8 cellular contexts compared by ENCODE assay signal in the genomic region with DNA sequence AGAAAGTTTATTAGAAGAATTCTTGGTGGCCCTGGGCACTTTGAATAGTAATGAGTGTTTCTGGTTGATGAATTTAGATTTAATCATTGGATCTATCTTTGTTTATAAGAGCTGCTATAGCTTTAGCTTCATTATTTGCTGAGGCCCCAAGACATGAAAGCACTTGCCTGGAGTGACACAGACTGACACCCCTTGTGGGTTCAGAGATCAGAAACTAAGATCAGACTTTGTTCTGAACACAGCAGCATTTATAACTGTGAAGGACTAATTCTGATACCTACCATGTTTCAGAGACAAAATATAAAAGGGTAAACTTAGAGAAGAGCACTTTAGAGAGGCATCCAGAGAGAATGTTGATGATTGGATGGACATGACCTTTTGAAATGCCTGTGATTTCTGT.
DNase-seq lines count a peak whose midpoint lies in the region; ATAC-seq, FAIRE-seq and TF ChIP-seq lines count a peak whose summit lies in the region.
"Not testable (repeated sequence)": the region's sequence is repeated elsewhere in the genome, so short reads cannot be mapped to it uniquely, and the experiment has no call there.

No MANE protein-coding gene starts in this region.

- H3K36me3 ChIP-seq in CD4-positive, CD25-positive, alpha-beta regulatory T cell (ENCODE audit: control insufficient read depth, insufficient read depth, low read length); OCI-LY3 (replicated peaks; ENCODE audit: low read depth, low read length); keratinocyte (ENCODE audit: control insufficient read depth in 2 of 2, extremely low read depth in 1 of 2, insufficient read depth in 2 of 2, low read length in 2 of 2): not testable (repeated sequence)

- H3K9me3 Mint-ChIP-seq in CD4-positive, CD25-positive, alpha-beta regulatory T cell; activated CD8-positive, alpha-beta T cell treated with anti-CD3 and anti-CD28 coated beads for 36 hours; activated naive CD4-positive, alpha-beta T cell treated with anti-CD3 and anti-CD28 coated beads, Interleukin-2, amount 10 ng/mL, durations not matched to agents 7 days and 5 days; activated naive CD8-positive, alpha-beta T cell treated with anti-CD3 and anti-CD28 coated beads, Interleukin-2, amount 50 U/mL, for 24 hours; stimulated activated memory B cell treated with anti-CD40 and anti-IgM and Interleukin-4, amounts not matched to agents 10 μg/mL and 1 μg/mL and 100 μg/mL, for 72 hours: not testable (repeated sequence)

- not testable (repeated sequence) for H3K27ac Mint-ChIP-seq in CD4-positive, CD25-positive, alpha-beta regulatory T cell; activated CD8-positive, alpha-beta T cell treated with anti-CD3 and anti-CD28 coated beads for 36 hours; stimulated activated memory B cell treated with anti-CD40 and anti-IgM and Interleukin-4, amounts not matched to agents 10 μg/mL and 1 μg/mL and 100 μg/mL, for 72 hours
- peak overlapping the region; percentile 75 for H3K27ac Mint-ChIP-seq in activated naive CD4-positive, alpha-beta T cell treated with anti-CD3 and anti-CD28 coated beads, Interleukin-2, amount 10 ng/mL, durations not matched to agents 7 days and 5 days
- H3K27ac Mint-ChIP-seq in activated naive CD8-positive, alpha-beta T cell treated with anti-CD3 and anti-CD28 coated beads, Interleukin-2, amount 50 U/mL, for 24 hours: peak overlapping the region; percentile 65

- not testable (repeated sequence) for H3K79me2 ChIP-seq in OCI-LY3 (ENCODE audit: low read length); keratinocyte (ENCODE audit: control insufficient read depth, insufficient read depth, low read length)

- not testable (repeated sequence) for H3K4me3 Mint-ChIP-seq in CD4-positive, CD25-positive, alpha-beta regulatory T cell; activated CD8-positive, alpha-beta T cell treated with anti-CD3 and anti-CD28 coated beads for 36 hours; activated naive CD4-positive, alpha-beta T cell treated with anti-CD3 and anti-CD28 coated beads, Interleukin-2, amount 10 ng/mL, durations not matched to agents 7 days and 5 days; activated naive CD8-positive, alpha-beta T cell treated with anti-CD3 and anti-CD28 coated beads, Interleukin-2, amount 50 U/mL, for 24 hours; stimulated activated memory B cell treated with anti-CD40 and anti-IgM and Interleukin-4, amounts not matched to agents 10 μg/mL and 1 μg/mL and 100 μg/mL, for 72 hours

- intact Hi-C loops in activated CD8-positive, alpha-beta T cell treated with anti-CD3 and anti-CD28 coated beads for 36 hours (cut with micrococcal nuclease): not testable (repeated sequence)

- not testable (repeated sequence) for H4K20me1 ChIP-seq in OCI-LY3 (ENCODE audit: insufficient read depth, low read length); keratinocyte (ENCODE audit: control insufficient read depth, extremely low read depth, insufficient read depth, low read length)

- H3K9me1 ChIP-seq in keratinocyte (ENCODE audit: control insufficient read depth, extremely low read depth, insufficient read depth, low read length): not testable (repeated sequence)

- not testable (repeated sequence) for H3K4me3 ChIP-seq in CD4-positive, CD25-positive, alpha-beta regulatory T cell (ENCODE audit: low read depth, low read length); OCI-LY3 (ENCODE audit: low read length); keratinocyte (ENCODE audit: control insufficient read depth in 2 of 3, extremely low read depth in 1 of 3, insufficient read depth in 2 of 3, low read depth in 1 of 3, low read length in 3 of 3)

- H3K36me3 Mint-ChIP-seq in CD4-positive, CD25-positive, alpha-beta regulatory T cell; activated CD8-positive, alpha-beta T cell treated with anti-CD3 and anti-CD28 coated beads for 36 hours (ENCODE audit: low read depth); activated naive CD4-positive, alpha-beta T cell treated with anti-CD3 and anti-CD28 coated beads, Interleukin-2, amount 10 ng/mL, durations not matched to agents 7 days and 5 days; activated naive CD8-positive, alpha-beta T cell treated with anti-CD3 and anti-CD28 coated beads, Interleukin-2, amount 50 U/mL, for 24 hours (ENCODE audit: low read depth); stimulated activated memory B cell treated with anti-CD40 and anti-IgM and Interleukin-4, amounts not matched to agents 10 μg/mL and 1 μg/mL and 100 μg/mL, for 72 hours: not testable (repeated sequence)

- POLR2A ChIA-PET in activated CD8-positive, alpha-beta T cell treated with anti-CD3 and anti-CD28 coated beads for 36 hours (lab: Charles Lee): not testable (repeated sequence)

- not testable (repeated sequence) for H2AFZ ChIP-seq in OCI-LY3 (ENCODE audit: low read depth, low read length); keratinocyte (ENCODE audit: control insufficient read depth, low read length)

- H3K4me2 ChIP-seq in OCI-LY3 (ENCODE audit: low read length); keratinocyte (ENCODE audit: control insufficient read depth, extremely low read depth, insufficient read depth, low read depth, low read length): not testable (repeated sequence)

- not testable (repeated sequence) for DNase-seq in CD4-positive, CD25-positive, alpha-beta regulatory T cell; activated CD8-positive, alpha-beta T cell treated with anti-CD3 and anti-CD28 coated beads for 36 hours; activated naive CD4-positive, alpha-beta T cell treated with anti-CD3 and anti-CD28 coated beads, Interleukin-2, amount 10 ng/mL, durations not matched to agents 7 days and 5 days; activated naive CD8-positive, alpha-beta T cell treated with anti-CD3 and anti-CD28 coated beads, Interleukin-2, amount 50 U/mL, for 24 hours; keratinocyte (ENCODE audit: low read depth, low spot score)

- CTCF ChIA-PET in activated CD8-positive, alpha-beta T cell treated with anti-CD3 and anti-CD28 coated beads for 36 hours (lab: Charles Lee); activated naive CD4-positive, alpha-beta T cell treated with anti-CD3 and anti-CD28 coated beads, Interleukin-2, amount 10 ng/mL, durations not matched to agents 7 days and 5 days (lab: Charles Lee): not testable (repeated sequence)

- H3K4me1 Mint-ChIP-seq in CD4-positive, CD25-positive, alpha-beta regulatory T cell; activated naive CD4-positive, alpha-beta T cell treated with anti-CD3 and anti-CD28 coated beads, Interleukin-2, amount 10 ng/mL, durations not matched to agents 7 days and 5 days; stimulated activated memory B cell treated with anti-CD40 and anti-IgM and Interleukin-4, amounts not matched to agents 10 μg/mL and 1 μg/mL and 100 μg/mL, for 72 hours: not testable (repeated sequence)
- H3K4me1 Mint-ChIP-seq in activated CD8-positive, alpha-beta T cell treated with anti-CD3 and anti-CD28 coated beads for 36 hours (ENCODE audit: low read depth): peaks cover 12% of the 10 kb centered on the region
- H3K4me1 Mint-ChIP-seq in activated naive CD8-positive, alpha-beta T cell treated with anti-CD3 and anti-CD28 coated beads, Interleukin-2, amount 50 U/mL, for 24 hours: peaks cover 21% of the 10 kb centered on the region

- not testable (repeated sequence) for H3K27me3 ChIP-seq in CD4-positive, CD25-positive, alpha-beta regulatory T cell (ENCODE audit: control insufficient read depth, insufficient read depth, low read length); OCI-LY3 (ENCODE audit: low read depth, low read length); keratinocyte (ENCODE audit: control insufficient read depth, extremely low read depth, insufficient read depth, low read length)

- peak; percentile 68 to 73 for ATAC-seq in CD4-positive, CD25-positive, alpha-beta regulatory T cell (ENCODE audit: low read depth in 2 of 2)
- peak; percentile 54 for ATAC-seq in HG02884 (IDR thresholded peaks at IDR 0.05; ENCODE audit: unreplicated experiment)
- peak; percentile 65 for ATAC-seq in activated CD8-positive, alpha-beta T cell treated with anti-CD3 and anti-CD28 coated beads for 36 hours
- ATAC-seq in activated naive CD8-positive, alpha-beta T cell treated with anti-CD3 and anti-CD28 coated beads, Interleukin-2, amount 50 U/mL, for 24 hours: peak; percentile 78
- peak; percentile 31 for ATAC-seq in stimulated activated memory B cell treated with anti-CD40 and anti-IgM and Interleukin-4, amounts not matched to agents 10 μg/mL and 1 μg/mL and 100 μg/mL, for 72 hours

- H3K27me3 Mint-ChIP-seq in CD4-positive, CD25-positive, alpha-beta regulatory T cell; activated CD8-positive, alpha-beta T cell treated with anti-CD3 and anti-CD28 coated beads for 36 hours; activated naive CD4-positive, alpha-beta T cell treated with anti-CD3 and anti-CD28 coated beads, Interleukin-2, amount 10 ng/mL, durations not matched to agents 7 days and 5 days; activated naive CD8-positive, alpha-beta T cell treated with anti-CD3 and anti-CD28 coated beads, Interleukin-2, amount 50 U/mL, for 24 hours; stimulated activated memory B cell treated with anti-CD40 and anti-IgM and Interleukin-4, amounts not matched to agents 10 μg/mL and 1 μg/mL and 100 μg/mL, for 72 hours: not testable (repeated sequence)

- TF ChIP-seq CTCF in OCI-LY3 (IDR thresholded peaks at IDR 0.05; ENCODE audit: low read depth, low read length); activated CD8-positive, alpha-beta T cell treated with anti-CD3 and anti-CD28 coated beads for 36 hours (IDR thresholded peaks at IDR 0.05); keratinocyte (optimal IDR thresholded peaks at IDR 0.05 in 1 of 3, IDR thresholded peaks at IDR 0.05 in 1 of 3, conservative IDR thresholded peaks at IDR 0.05 in 1 of 3; ENCODE audit: extremely low read depth in 1 of 3, insufficient read depth in 2 of 3, low read length in 3 of 3): not testable (repeated sequence)

- H3K9ac ChIP-seq in OCI-LY3 (ENCODE audit: low read length); keratinocyte (ENCODE audit: control insufficient read depth, extremely low read depth, insufficient read depth, low read length): not testable (repeated sequence)

- H3K4me1 ChIP-seq in CD4-positive, CD25-positive, alpha-beta regulatory T cell (ENCODE audit: control insufficient read depth, insufficient read depth, low read length, poor library complexity, severe bottlenecking); OCI-LY3 (ENCODE audit: low read length); keratinocyte (ENCODE audit: control insufficient read depth, extremely low read depth, insufficient read depth, low read length): not testable (repeated sequence)

- dilution Hi-C loops in keratinocyte (cut with MboI; ENCODE audit: extremely low pct_ligation_motif_present, low sequenced_read_pairs): not testable (repeated sequence)

- not testable (repeated sequence) for H3K9me3 ChIP-seq in CD4-positive, CD25-positive, alpha-beta regulatory T cell (ENCODE audit: control insufficient read depth in 2 of 2, low read length in 2 of 2); OCI-LY3 (ENCODE audit: insufficient read depth, low read length); keratinocyte (ENCODE audit: control insufficient read depth, low read depth, low read length)

- peak; percentile 83 for FAIRE-seq in keratinocyte (lab: Jason Lieb, UNC)

- H3K27ac ChIP-seq in CD4-positive, CD25-positive, alpha-beta regulatory T cell (ENCODE audit: insufficient read depth, low read length, poor library complexity, severe bottlenecking); keratinocyte (ENCODE audit: control insufficient read depth, insufficient read depth, low read length): not testable (repeated sequence)
- H3K27ac ChIP-seq in OCI-LY3 (ENCODE audit: low read length): peak overlapping the region; percentile 67; the same call in 1 of the 2 replicates
